23 cellular contexts compared by ENCODE assay signal in the genomic region with DNA sequence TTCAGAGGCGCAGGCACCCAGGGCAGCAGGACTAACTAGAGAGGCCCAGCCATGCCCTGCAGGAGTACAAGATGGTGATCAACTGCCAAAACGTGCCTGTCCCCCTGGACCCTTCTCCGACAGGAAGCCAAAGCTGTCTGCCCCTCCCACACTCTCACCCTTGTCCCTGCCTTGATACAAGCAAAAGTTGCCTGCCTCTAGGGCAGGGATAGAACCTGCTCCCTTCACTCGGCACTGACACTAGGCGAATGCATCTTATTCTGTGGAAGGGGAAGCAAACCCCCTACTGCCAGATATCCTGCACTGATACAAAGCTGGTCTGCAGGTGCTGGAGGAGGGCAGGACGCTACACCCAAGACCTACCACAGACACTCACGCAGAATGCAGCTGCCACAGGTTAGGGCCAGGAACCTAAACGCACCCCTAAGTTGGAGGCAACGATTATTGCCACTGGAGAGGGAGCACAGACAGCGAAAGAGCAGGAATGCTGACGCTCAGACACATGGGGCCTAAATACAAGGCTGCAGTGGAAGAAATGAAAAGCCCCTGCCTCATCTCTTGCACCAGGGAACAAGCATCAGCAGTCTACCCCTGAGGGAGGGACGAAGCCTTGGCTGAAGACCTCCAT. TPM values are rescaled to one million over a fixed set of nuclear protein-coding genes. Genes with fewer than 3 reads are reported as not detected.
DNase-seq lines count a peak whose midpoint lies in the region; ATAC-seq, FAIRE-seq and TF ChIP-seq lines count a peak whose summit lies in the region.
"Had no signal": no experiment of that assay in that cellular context is flagged by ENCODE, and none has a peak within 500 bp of the region (broad histone marks: within the 10 kb centered on the region; RNA-seq: fewer than 3 reads in every experiment).

No MANE protein-coding gene starts in this region.

- no peak overlapping the region for H3K27ac Mint-ChIP-seq in stimulated activated naive CD8-positive, alpha-beta T cell treated with anti-CD3 and anti-CD28 coated beads, Interleukin-15, Interleukin-2, amounts not matched to agents 100 ng/mL and 50 ng/mL, for 24 hours
- peak overlapping the region; percentile 68 for H3K27ac Mint-ChIP-seq in endodermal cell

- H3K4me3 ChIP-seq in OCI-LY1 (ENCODE audit: low read depth, low read length, poor library complexity, severe bottlenecking) (peak overlapping the region; percentile 79), endodermal cell (ENCODE audit: low read length) (no peak overlapping the region)
- H3K4me3 ChIP-seq: esophagus muscularis mucosa, gastroesophageal sphincter, smooth muscle cell, uterus had no signal

- no peak for ATAC-seq in stimulated activated naive CD8-positive, alpha-beta T cell treated with anti-CD3 and anti-CD28 coated beads, Interleukin-15, Interleukin-2, amounts not matched to agents 100 U/mL and 50 U/mL, for 24 hours
- ATAC-seq in HG02852 (IDR thresholded peaks at IDR 0.05; ENCODE audit: unreplicated experiment): no peak
- ATAC-seq: activated CD4-positive, CD25-positive, alpha-beta regulatory T cell treated with anti-CD3 and anti-CD28 coated beads, Interleukin-2, amount 50 U/mL, for 24 hours; gastroesophageal sphincter; left lobe of liver had no signal

- H3K36me3 Mint-ChIP-seq in stimulated activated naive CD8-positive, alpha-beta T cell treated with anti-CD3 and anti-CD28 coated beads, Interleukin-15, Interleukin-2, amounts not matched to agents 100 ng/mL and 50 ng/mL, for 24 hours (ENCODE audit: low read depth): peaks cover 27% of the 10 kb centered on the region
- peaks cover 10% of the 10 kb centered on the region for H3K36me3 Mint-ChIP-seq in endodermal cell (ENCODE audit: low read depth)

- H3K27me3 Mint-ChIP-seq in stimulated activated naive CD8-positive, alpha-beta T cell treated with anti-CD3 and anti-CD28 coated beads, Interleukin-15, Interleukin-2, amounts not matched to agents 100 ng/mL and 50 ng/mL, for 24 hours: no peaks in the 10 kb centered on the region
- H3K27me3 Mint-ChIP-seq in endodermal cell (ENCODE audit: insufficient read depth): no peaks in the 10 kb centered on the region
- H3K27me3 Mint-ChIP-seq: CD4-positive, alpha-beta T cell had no signal

- FAIRE-seq in RCC 7860 (lab: Jason Lieb, UNC): no peak

- H3K9ac ChIP-seq in OCI-LY1 (ENCODE audit: low read length) (peak overlapping the region; percentile 11; the same call in 1 of the 2 replicates), endodermal cell (ENCODE audit: extremely low read depth, low read length, poor library complexity, severe bottlenecking) (no peak overlapping the region)

- peaks cover 55% of the 10 kb centered on the region for H3K4me1 ChIP-seq in OCI-LY1 (ENCODE audit: insufficient read depth, low read length, severe bottlenecking)
- H3K4me1 ChIP-seq in endodermal cell (ENCODE audit: control insufficient read depth, insufficient read depth, low read length): peaks cover 3% of the 10 kb centered on the region
- H3K4me1 ChIP-seq: uterus had no signal

- H3K27ac ChIP-seq in OCI-LY1 (ENCODE audit: low read depth, low read length, poor library complexity, severe bottlenecking) (peak overlapping the region; percentile 22), endodermal cell (ENCODE audit: low read depth, low read length) (no peak overlapping the region)
- H3K27ac ChIP-seq: esophagus muscularis mucosa, gastroesophageal sphincter, uterus had no signal

- no peaks in the 10 kb centered on the region for H3K9me3 Mint-ChIP-seq in stimulated activated naive CD8-positive, alpha-beta T cell treated with anti-CD3 and anti-CD28 coated beads, Interleukin-15, Interleukin-2, amounts not matched to agents 100 ng/mL and 50 ng/mL, for 24 hours
- H3K9me3 Mint-ChIP-seq in endodermal cell: no peaks in the 10 kb centered on the region
- H3K9me3 Mint-ChIP-seq: CD4-positive, alpha-beta T cell had no signal

- peak overlapping the region; percentile 33 for H3K4me3 Mint-ChIP-seq in stimulated activated naive CD8-positive, alpha-beta T cell treated with anti-CD3 and anti-CD28 coated beads, Interleukin-15, Interleukin-2, amounts not matched to agents 100 ng/mL and 50 ng/mL, for 24 hours
- H3K4me3 Mint-ChIP-seq in endodermal cell: no peak overlapping the region

- H3K36me3 ChIP-seq in OCI-LY1 (ENCODE audit: insufficient read depth, low read length): peaks cover 5% of the 10 kb centered on the region; the same call in 1 of the 2 replicates
- H3K36me3 ChIP-seq in endodermal cell (ENCODE audit: control insufficient read depth, insufficient read depth, low read length): no peaks in the 10 kb centered on the region
- H3K36me3 ChIP-seq: esophagus muscularis mucosa, uterus had no signal

- peak overlapping the region; percentile 83; the same call in 1 of the 2 replicates for H3K4me2 ChIP-seq in OCI-LY1 (ENCODE audit: low read length)
- H3K4me2 ChIP-seq: smooth muscle cell had no signal

- peaks cover 64% of the 10 kb centered on the region for H3K4me1 Mint-ChIP-seq in stimulated activated naive CD8-positive, alpha-beta T cell treated with anti-CD3 and anti-CD28 coated beads, Interleukin-15, Interleukin-2, amounts not matched to agents 100 ng/mL and 50 ng/mL, for 24 hours (ENCODE audit: low read depth)
- H3K4me1 Mint-ChIP-seq in endodermal cell: peaks cover 21% of the 10 kb centered on the region

- peaks cover 9% of the 10 kb centered on the region for H3K79me2 ChIP-seq in OCI-LY1 (ENCODE audit: insufficient read depth, low read length)

- DNase-seq in stimulated activated naive CD8-positive, alpha-beta T cell treated with anti-CD3 and anti-CD28 coated beads, Interleukin-15, Interleukin-2, amounts not matched to agents 100 U/mL and 50 U/mL, for 24 hours: no peak
- DNase-seq in endodermal cell: peak; percentile 57
- no peak for DNase-seq in NCI-H1092 treated with DMSO at 0.1 percent for 48 hours (lab: John Stamatoyannopoulos, UW)
- DNase-seq in MV-4-11 (lab: John Stamatoyannopoulos, UW): no peak
- DNase-seq in RCC 7860 (ENCODE audit: low spot score): no peak
- DNase-seq: caudate nucleus; CD4-positive, alpha-beta T cell; DMS53; midbrain; NCI-H146; NCI-H82; stimulated activated CD4-positive, alpha-beta T cell treated with anti-CD3 and anti-CD28 coated beads, Interleukin-4, amount 100 ng/mL, for 4 hours; substantia nigra; T-helper 9 cell; uterus had no signal

- no peaks in the 10 kb centered on the region for H3K27me3 ChIP-seq in OCI-LY1 (ENCODE audit: insufficient read depth, low read length)
- H3K27me3 ChIP-seq in endodermal cell (ENCODE audit: control insufficient read depth, insufficient read depth, low read length, poor library complexity, severe bottlenecking): no peaks in the 10 kb centered on the region
- H3K27me3 ChIP-seq: esophagus muscularis mucosa, gastroesophageal sphincter, uterus had no signal

- H3K9me3 ChIP-seq in OCI-LY1 (ENCODE audit: low read length) (no peaks in the 10 kb centered on the region), endodermal cell (ENCODE audit: control insufficient read depth, low read length) (no peaks in the 10 kb centered on the region)
- H3K9me3 ChIP-seq: esophagus muscularis mucosa, gastroesophageal sphincter, uterus had no signal

- TF ChIP-seq CTCF in OCI-LY1 (IDR thresholded peaks at IDR 0.05; ENCODE audit: low read length) (no peak), endodermal cell (conservative IDR thresholded peaks at IDR 0.05) (no peak)

- H2AFZ ChIP-seq in OCI-LY1 (ENCODE audit: low read length): no peak overlapping the region

- 77 to 81% methylated on average over 11 to 12 of the region's 12 CpGs for WGBS in endodermal cell (ENCODE audit: insufficient coverage in 1 of 2, insufficient read length in 1 of 2), 2 experiments

- no peaks in the 10 kb centered on the region for H3K9me2 ChIP-seq in OCI-LY1 (ENCODE audit: low read depth, low read length)

- H4K20me1 ChIP-seq in OCI-LY1 (ENCODE audit: insufficient read depth, low read length): no peaks in the 10 kb centered on the region

- H3F3A ChIP-seq in OCI-LY1 (ENCODE audit: insufficient read depth, low read length): 0 out of 2 replicates have a peak, but pooled peaks cover 6% of the 10 kb centered on the region

RNA-seq across cellular contexts. Expression of gene TARBP1, which starts 3.7 kb away (rescaled TPM):
- 10 to 100 TPM; 45.3 to 62.4 TPM for total RNA-seq in endodermal cell
- 44.1 TPM for polyA plus RNA-seq in endodermal cell (2013, experiment 1 of 2)
- polyA plus RNA-seq in endodermal cell (2013, experiment 2 of 2): 34.9 TPM
